8 cellular contexts compared by ENCODE assay signal in the genomic region with DNA sequence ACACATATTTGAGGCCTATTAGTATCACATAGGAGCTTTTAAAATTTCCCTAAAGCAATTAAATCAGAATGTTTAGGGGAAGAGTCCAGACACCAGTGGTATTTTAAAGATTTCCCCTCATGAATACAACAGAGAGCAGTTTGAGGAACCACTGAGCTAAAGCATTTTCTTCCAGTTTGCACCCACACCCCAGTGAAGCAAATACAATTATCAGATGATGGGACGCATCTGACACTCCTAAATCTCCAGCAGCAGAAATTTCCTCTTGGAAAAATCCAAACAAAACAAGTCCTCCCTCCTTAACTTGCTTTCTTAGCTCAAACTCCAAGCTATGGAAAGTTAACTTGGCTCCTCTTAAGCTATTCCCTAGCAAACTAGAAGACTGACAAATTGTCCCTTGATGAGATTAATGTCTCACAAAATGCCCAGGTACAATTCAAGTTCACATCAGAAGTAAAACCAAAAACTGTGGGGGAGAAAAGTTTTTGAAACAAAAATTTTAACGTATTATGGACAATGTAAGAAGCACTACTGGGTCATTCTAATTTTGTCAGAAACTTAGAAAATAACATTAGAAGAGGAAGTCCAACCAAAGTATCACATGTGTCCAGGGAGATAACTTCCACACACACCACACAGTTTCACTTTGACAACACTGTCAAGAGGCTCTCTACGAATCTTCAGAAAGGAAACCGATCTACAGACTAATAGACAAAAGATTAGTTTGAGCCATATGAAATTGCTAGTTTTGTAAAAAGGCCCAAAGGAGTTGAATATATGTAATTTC.
DNase-seq lines count a peak whose midpoint lies in the region; ATAC-seq, FAIRE-seq and TF ChIP-seq lines count a peak whose summit lies in the region.

No MANE protein-coding gene starts in this region.

- H3K79me2 ChIP-seq in K562 (ENCODE audit: control insufficient read depth, insufficient read depth, low read length): peaks cover 48% of the 10 kb centered on the region

- H3K36me3 ChIP-seq in BLaER1 (peaks cover 5% of the 10 kb centered on the region), K562 (ENCODE audit: control insufficient read depth, insufficient read depth, low read length) (peaks cover 13% of the 10 kb centered on the region; the same call in 1 of the 3 replicates)

- no peak for TF ChIP-seq RAD21 in K562 (CRISPR knock-in tag; conservative IDR thresholded peaks at IDR 0.05 in 1 of 2, IDR thresholded peaks at IDR 0.05 in 1 of 2)

- no peak overlapping the region for H3K27ac Mint-ChIP-seq in T-cell
- no peak overlapping the region for H3K27ac Mint-ChIP-seq in endothelial cell (ENCODE audit: unreplicated experiment)

- no peak for TF ChIP-seq CTCF in K562 (IDR thresholded peaks at IDR 0.05 in 2 of 3, conservative IDR thresholded peaks at IDR 0.05 in 1 of 3; ENCODE audit: insufficient read depth in 2 of 3, low read depth in 1 of 3, low read length in 3 of 3)
- TF ChIP-seq CTCF in endothelial cell (IDR thresholded peaks at IDR 0.05; ENCODE audit: unreplicated experiment): no peak

- in situ Hi-C loops in K562 (cut with MboI): no loop called here

- no peaks in the 10 kb centered on the region for H3K27me3 Mint-ChIP-seq in T-cell
- no peaks in the 10 kb centered on the region for H3K27me3 Mint-ChIP-seq in endothelial cell (ENCODE audit: unreplicated experiment)

- CTCF ChIA-PET in K562 (lab: Yijun Ruan, JAX; ENCODE audit: low intra/inter-chr PET ratio): no interaction called here
- CTCF ChIA-PET in T-cell (lab: Charles Lee): interaction anchor here in 1 of 2 donors (0.8 kb wide), 1 partner anchor 177 kb away, joined by 3 read pairs; no protein-coding TSS in a partner anchor

- H3K9me3 Mint-ChIP-seq in T-cell (no peaks in the 10 kb centered on the region), endothelial cell (ENCODE audit: unreplicated experiment) (no peaks in the 10 kb centered on the region)

- H4K20me1 ChIP-seq in BLaER1: no peaks in the 10 kb centered on the region
- no peaks in the 10 kb centered on the region for H4K20me1 ChIP-seq in K562 (replicated peaks; ENCODE audit: control insufficient read depth, insufficient read depth, low read length)

- WGBS in K562 (ENCODE audit: insufficient coverage, low coverage, missing lambda C conversion rate): 2% methylated on average over 4 of the region's 4 CpGs

- H3K4me3 Mint-ChIP-seq in T-cell (no peak overlapping the region), endothelial cell (ENCODE audit: unreplicated experiment) (no peak overlapping the region)

- no peak overlapping the region for H3K27ac ChIP-seq in BLaER1
- peak overlapping the region; percentile 69 for H3K27ac ChIP-seq in K562 (ENCODE audit: extremely low read depth, low read depth, low read length)

- POLR2A ChIA-PET in K562 (lab: Yijun Ruan, JAX): interaction anchor here (0.5 to 1.9 kb wide), 6 partner anchors 9 to 454 kb away, joined by 3 to 5 read pairs (median 3); no protein-coding TSS in a partner anchor
- POLR2A ChIA-PET in T-cell (lab: Charles Lee): no interaction called here

- H3K9me3 ChIP-seq in BLaER1: no peaks in the 10 kb centered on the region
- no peaks in the 10 kb centered on the region for H3K9me3 ChIP-seq in K562 (replicated peaks; ENCODE audit: control insufficient read depth, insufficient read depth, low read depth, low read length)

- intact Hi-C loops in K562 (cut with micrococcal nuclease): loop anchor here (5.0 kb wide), 1 partner anchor 45 kb away; no protein-coding TSS in a partner anchor

- BruUV-seq in K562 (replicated peaks; lab: Mats Ljungman, UMichigan): no TSS peak

- H2AFZ ChIP-seq in K562 (ENCODE audit: low read depth, low read length): no peak overlapping the region

- H3K9ac ChIP-seq in BLaER1: no peak overlapping the region
- H3K9ac ChIP-seq in K562 (ENCODE audit: insufficient read depth in 1 of 2, low read depth in 2 of 2, low read length in 2 of 2): peak overlapping the region in 1 of 2 experiments; percentile 37; a peak in 2 of 4 replicates

- no peak overlapping the region for H3K4me3 ChIP-seq in BLaER1
- no peak overlapping the region for H3K4me3 ChIP-seq in K562

- no peak for TF ChIP-seq EP300 in K562 (IDR thresholded peaks at IDR 0.05; ENCODE audit: low read length)

- H3K36me3 Mint-ChIP-seq in T-cell (peaks cover 15% of the 10 kb centered on the region), endothelial cell (ENCODE audit: low read depth, unreplicated experiment) (no peaks in the 10 kb centered on the region)

- H3K4me2 ChIP-seq in BLaER1 (peak overlapping the region; percentile 24), K562 (ENCODE audit: insufficient read depth, low read length) (peak overlapping the region; percentile 46)

- peak; percentile 87 for ATAC-seq in GM19452 (IDR thresholded peaks at IDR 0.05; ENCODE audit: unreplicated experiment)
- ATAC-seq in HG03354 (IDR thresholded peaks at IDR 0.05; ENCODE audit: poor library complexity, severe bottlenecking, unreplicated experiment): peak; percentile 96
- peak; percentile 66 for ATAC-seq in K562
- ATAC-seq in T-cell (replicated peaks in 1 of 4): no peak

- peaks cover 0 to 7% (median 7%) of the 10 kb centered on the region in 3 donors for H3K4me1 Mint-ChIP-seq in T-cell
- peaks cover 19% of the 10 kb centered on the region for H3K4me1 Mint-ChIP-seq in endothelial cell (ENCODE audit: unreplicated experiment)

- H3K4me1 ChIP-seq in BLaER1 (peaks cover 26% of the 10 kb centered on the region), K562 (replicated peaks in 1 of 2; ENCODE audit: control insufficient read depth in 2 of 2, insufficient read depth in 2 of 2, low read length in 2 of 2) (peaks cover 7 to 32% of the 10 kb centered on the region in 2 experiments; a peak in 4 of 5 replicates)

- no peaks in the 10 kb centered on the region for H3K9me1 ChIP-seq in K562 (ENCODE audit: control insufficient read depth, insufficient read depth, low read length)

- FAIRE-seq in K562 (lab: Jason Lieb, UNC): peak; percentile 74

- DNase-seq in K562 (ENCODE audit: extremely low read depth in 1 of 4, low spot score in 3 of 4) (peak in 1 of 4 experiments; percentile 45), DMS53 treated with DMSO at 0.1 percent for 48 hours (lab: John Stamatoyannopoulos, UW; ENCODE audit: unreplicated experiment) (no peak), T-cell (no peak), endothelial cell (ENCODE audit: low spot score) (no peak)
- DNase-seq in stimulated activated CD4-positive, alpha-beta T cell treated with anti-CD3 and anti-CD28 coated beads, Interleukin-4, amount 100 ng/mL, for 1 hour: no peak

- H3K27me3 ChIP-seq in BLaER1 (no peaks in the 10 kb centered on the region), K562 (ENCODE audit: control insufficient read depth in 2 of 2, insufficient read depth in 2 of 2, low read length in 2 of 2) (no peaks in the 10 kb centered on the region)

- TF ChIP-seq POLR2A in K562 (conservative IDR thresholded peaks at IDR 0.05): no peak

TF ChIP-seq in K562, 482 proteins besides CTCF, POLR2A, EP300 and RAD21 (continues in another document):
- TF ChIP-seq MYC (IDR thresholded peaks at IDR 0.05; ENCODE audit: low read depth, low read length) (0 out of 2 replicates have a peak, but pooled peaks have one; percentile 17), MYC (CRISPR knock-in tag; IDR thresholded peaks at IDR 0.05; ENCODE audit: borderline replicate concordance, low read depth) (no peak), SPI1 (IDR thresholded peaks at IDR 0.05; ENCODE audit: borderline replicate concordance, low read depth, low read length) (peak; percentile 87), MEIS2 (IDR thresholded peaks at IDR 0.05; ENCODE audit: partially characterized antibody) (peak; percentile 11), DDX20 (tag; IDR thresholded peaks at IDR 0.05; ENCODE audit: low read depth) (no peak), KDM5B (IDR thresholded peaks at IDR 0.05; ENCODE audit: insufficient replicate concordance, low read depth, low read length) (no peak), TCF3 (CRISPR knock-in tag; IDR thresholded peaks at IDR 0.05) (peak; percentile 70), FIP1L1 (IDR thresholded peaks at IDR 0.05; ENCODE audit: low read depth, low read length, poor library complexity, severe bottlenecking) (no peak), GATA2 (CRISPR knock-in tag; IDR thresholded peaks at IDR 0.05) (no peak), KAT7 (CRISPR knock-in tag; IDR thresholded peaks at IDR 0.05; ENCODE audit: borderline replicate concordance) (no peak), EP400 (IDR thresholded peaks at IDR 0.05) (peak; percentile 13; the same call in 1 of the 2 replicates), KAT2B (IDR thresholded peaks at IDR 0.05; ENCODE audit: low read depth, low read length) (no peak), NFIX (CRISPR knock-in tag; IDR thresholded peaks at IDR 0.05; ENCODE audit: low read depth) (no peak), DPF2 (IDR thresholded peaks at IDR 0.05) (peak; percentile 21; the same call in 1 of the 2 replicates), ZNF408 (CRISPR knock-in tag; IDR thresholded peaks at IDR 0.05; ENCODE audit: low read depth) (no peak), TEAD1 (CRISPR knock-in tag; IDR thresholded peaks at IDR 0.05) (no peak)
- TF ChIP-seq, protein P1, sequence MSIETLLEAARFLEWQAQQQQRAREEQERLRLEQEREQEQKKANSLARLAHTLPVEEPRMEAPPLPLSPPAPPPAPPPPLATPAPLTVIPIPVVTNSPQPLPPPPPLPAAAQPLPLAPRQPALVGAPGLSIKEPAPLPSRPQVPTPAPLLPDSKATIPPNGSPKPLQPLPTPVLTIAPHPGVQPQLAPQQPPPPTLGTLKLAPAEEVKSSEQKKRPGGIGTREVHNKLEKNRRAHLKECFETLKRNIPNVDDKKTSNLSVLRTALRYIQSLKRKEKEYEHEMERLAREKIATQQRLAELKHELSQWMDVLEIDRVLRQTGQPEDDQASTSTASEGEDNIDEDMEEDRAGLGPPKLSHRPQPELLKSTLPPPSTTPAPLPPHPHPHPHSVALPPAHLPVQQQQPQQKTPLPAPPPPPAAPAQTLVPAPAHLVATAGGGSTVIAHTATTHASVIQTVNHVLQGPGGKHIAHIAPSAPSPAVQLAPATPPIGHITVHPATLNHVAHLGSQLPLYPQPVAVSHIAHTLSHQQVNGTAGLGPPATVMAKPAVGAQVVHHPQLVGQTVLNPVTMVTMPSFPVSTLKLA (conservative IDR thresholded peaks at IDR 0.05): 0 out of 4 replicates have a peak, but pooled peaks of 1 of the 2 experiments have one; percentile 24

Comparison
In these comparisons a context has a peak if more than half of its experiments do, and no peak if none do; other contexts are left out.
1. ATAC-seq: peak in GM19452 (single experiment), HG03354 (single experiment) and K562 (single experiment); none in T-cell (0 of 4).